In the genomic region with DNA sequence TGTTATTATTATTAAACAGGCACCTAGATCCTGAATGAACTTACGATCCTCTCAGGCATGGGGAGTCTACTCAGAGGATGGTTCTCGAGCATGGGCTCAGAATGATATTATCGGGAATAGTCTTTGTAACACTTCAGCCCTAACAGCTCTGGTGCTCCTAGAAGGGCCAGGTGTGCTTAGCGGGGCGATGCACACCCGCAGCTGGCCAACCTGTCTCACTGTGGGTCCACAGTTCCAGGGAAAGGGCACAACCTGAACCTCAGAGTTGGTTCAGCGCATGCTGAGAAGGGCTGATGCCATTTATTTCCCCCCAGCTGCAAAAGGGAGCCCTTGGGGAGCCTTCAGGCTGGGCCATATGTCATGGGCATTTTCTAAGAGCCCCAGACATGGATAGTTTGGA, we compare ENCODE assay signal across 18 cellular contexts.
"Had no signal": no experiment of that assay in that cellular context is flagged by ENCODE, and none has a peak within 500 bp of the region (broad histone marks: within the 10 kb centered on the region; RNA-seq: fewer than 3 reads in every experiment).

No MANE protein-coding gene starts in this region.

- H3K36me3 Mint-ChIP-seq: activated naive CD4-positive, alpha-beta T cell treated with anti-CD3 and anti-CD28 coated beads, Interleukin-2, amount 50 U/mL, for 72 hours had no signal

- H3K27ac Mint-ChIP-seq: activated CD4-positive, alpha-beta T cell treated with anti-CD3 and anti-CD28 coated beads, Interleukin-2, amount 10 ng/mL, durations not matched to agents 24 days and 14 days; activated CD8-positive, alpha-beta T cell treated with anti-CD3 and anti-CD28 coated beads, Interleukin-2, amount 10 ng/mL, durations not matched to agents 7 days and 5 days; stimulated activated memory B cell treated with anti-CD40 and anti-IgM and Interleukin-4, amounts not matched to agents 10 μg/mL and 1 μg/mL and 100 μg/mL, for 72 hours had no signal

- H3K4me1 ChIP-seq: tibial artery, uterus had no signal

- H3K27me3 Mint-ChIP-seq: stimulated activated memory B cell treated with anti-CD40 and anti-IgM and Interleukin-4, amounts not matched to agents 10 μg/mL and 1 μg/mL and 100 μg/mL, for 72 hours had no signal

- DNase-seq: activated CD4-positive, alpha-beta T cell treated with anti-CD3 and anti-CD28 coated beads, Interleukin-2, amount 10 ng/mL, durations not matched to agents 24 days and 14 days; activated CD4-positive, CD25-positive, alpha-beta regulatory T cell; activated CD8-positive, alpha-beta memory T cell treated with anti-CD3 and anti-CD28 coated beads, Interleukin-2, amount 50 U/mL, for 4 hours; activated CD8-positive, alpha-beta T cell treated with anti-CD3 and anti-CD28 coated beads, Interleukin-2, amount 10 ng/mL, durations not matched to agents 7 days and 5 days; activated effector memory CD4-positive, alpha-beta T cell treated with anti-CD3 and anti-CD28 coated beads, Interleukin-2, amount 50 U/mL, for 16 hours; activated T-cell treated with anti-CD3 and anti-CD28 coated beads, Interleukin-2, amount 50 U/mL, for 48 hours; cortex of kidney; effector CD8-positive, alpha-beta T cell; heart right ventricle; left lung; mucosa of descending colon; naive thymus-derived CD8-positive, alpha-beta T cell; stimulated activated CD4-positive, alpha-beta T cell treated with anti-CD3 and anti-CD28 coated beads, Interleukin-2, amount 100 ng/mL, for 48 hours; tibial artery had no signal

- H3K27ac ChIP-seq: heart right ventricle, left lung, tibial artery, uterus had no signal

- H3K4me3 ChIP-seq: heart right ventricle, left lung, mucosa of descending colon, tibial artery, uterus had no signal

- H3K9me3 Mint-ChIP-seq: activated CD4-positive, alpha-beta T cell treated with anti-CD3 and anti-CD28 coated beads, Interleukin-2, amount 10 ng/mL, durations not matched to agents 24 days and 14 days; activated naive CD4-positive, alpha-beta T cell treated with anti-CD3 and anti-CD28 coated beads, Interleukin-2, amount 50 U/mL, for 72 hours; central memory CD8-positive, alpha-beta T cell; naive thymus-derived CD8-positive, alpha-beta T cell; stimulated activated memory B cell treated with anti-CD40 and anti-IgM and Interleukin-4, amounts not matched to agents 10 μg/mL and 1 μg/mL and 100 μg/mL, for 72 hours had no signal

- H3K9me3 ChIP-seq: heart right ventricle, left lung, mucosa of descending colon, tibial artery, uterus had no signal

- H3K4me1 Mint-ChIP-seq: central memory CD8-positive, alpha-beta T cell had no signal

- H3K36me3 ChIP-seq: left lung, uterus had no signal

- ATAC-seq: activated CD8-positive, alpha-beta T cell treated with anti-CD3 and anti-CD28 coated beads, Interleukin-2, amount 10 ng/mL, durations not matched to agents 7 days and 5 days; mucosa of descending colon; naive thymus-derived CD8-positive, alpha-beta T cell; stimulated activated memory B cell treated with anti-CD40 and anti-IgM and Interleukin-4, amounts not matched to agents 10 μg/mL and 1 μg/mL and 100 μg/mL, for 72 hours had no signal

- H3K4me3 Mint-ChIP-seq: activated CD4-positive, alpha-beta T cell treated with anti-CD3 and anti-CD28 coated beads, Interleukin-2, amount 10 ng/mL, durations not matched to agents 24 days and 14 days; activated CD8-positive, alpha-beta T cell treated with anti-CD3 and anti-CD28 coated beads, Interleukin-2, amount 10 ng/mL, durations not matched to agents 7 days and 5 days; central memory CD8-positive, alpha-beta T cell; naive thymus-derived CD8-positive, alpha-beta T cell; stimulated activated memory B cell treated with anti-CD40 and anti-IgM and Interleukin-4, amounts not matched to agents 10 μg/mL and 1 μg/mL and 100 μg/mL, for 72 hours had no signal

- H3K27me3 ChIP-seq: heart right ventricle, left lung, tibial artery, uterus had no signal
